In the genomic region with DNA sequence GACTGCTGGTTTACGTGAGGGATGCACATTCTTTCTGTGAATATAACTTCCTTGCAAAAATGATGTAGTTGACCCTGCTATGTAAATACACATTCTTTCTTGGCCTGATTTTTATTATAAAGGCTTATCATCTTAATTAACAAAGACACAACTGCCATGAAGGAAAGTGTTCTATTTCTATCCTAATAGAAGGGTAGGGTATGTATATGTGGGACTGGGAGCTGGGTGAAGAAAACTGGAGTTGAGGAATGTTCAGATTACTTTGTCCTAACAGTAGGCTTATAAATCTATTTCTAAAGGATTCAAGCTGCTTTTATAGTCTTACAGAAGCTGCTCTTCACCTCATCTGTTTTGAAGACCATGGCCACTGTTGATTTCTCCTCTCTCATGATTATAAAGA, we compare ENCODE assay signal across 25 cellular contexts.
"Had no signal": no experiment of that assay in that cellular context is flagged by ENCODE, and none has a peak within 500 bp of the region (broad histone marks: within the 10 kb centered on the region; RNA-seq: fewer than 3 reads in every experiment).

No MANE protein-coding gene starts in this region.

- H3K9ac ChIP-seq: neural progenitor cell, parathyroid adenoma had no signal

- H3K36me3 ChIP-seq: neural progenitor cell, ovary, right lobe of liver, sigmoid colon, stomach, thoracic aorta, thyroid gland, tibial nerve, upper lobe of left lung, vagina had no signal

- H3K27ac ChIP-seq: neural progenitor cell, ovary, parathyroid adenoma, psoas muscle, right lobe of liver, sigmoid colon, stomach, thoracic aorta, thyroid gland, tibial nerve, upper lobe of left lung, vagina had no signal

- H3K4me3 ChIP-seq: neural progenitor cell, ovary, psoas muscle, right lobe of liver, sigmoid colon, stomach, thoracic aorta, thyroid gland, tibial nerve, upper lobe of left lung, vagina had no signal

- H3K27me3 ChIP-seq: neural progenitor cell, ovary, right lobe of liver, sigmoid colon, stomach, thyroid gland, tibial nerve, upper lobe of left lung, vagina had no signal

- DNase-seq: natural killer cell; occipital lobe; ovary; posterior cingulate gyrus; psoas muscle; right cardiac atrium; right lobe of liver; sigmoid colon; small intestine; stimulated activated CD4-positive, alpha-beta T cell treated with anti-CD3 and anti-CD28 coated beads, Interleukin-15, amount 100 ng/mL, for 24 hours; stimulated activated CD4-positive, alpha-beta T cell treated with anti-CD3 and anti-CD28 coated beads, Interleukin-2, amount 100 ng/mL, for 24 hours; stimulated activated CD4-positive, alpha-beta T cell treated with anti-CD3 and anti-CD28 coated beads, Interleukin-2, amount 100 ng/mL, for 48 hours; stimulated activated CD4-positive, alpha-beta T cell treated with anti-CD3 and anti-CD28 coated beads, Interleukin-4, amount 100 ng/mL, for 24 hours; stimulated activated naive B cell treated with anti-CD40 and anti-IgM and Interleukin-4, amounts not matched to agents 10 μg/mL and 1 μg/mL and 100 μg/mL, for 72 hours; stimulated activated naive CD4-positive, alpha-beta T cell treated with Interleukin-2 at 50 U/mL for 16 hours; stomach; thyroid gland; trophoblast cell; upper lobe of left lung had no signal

- H3K4me2 ChIP-seq: neural progenitor cell had no signal

- H2AFZ ChIP-seq: neural progenitor cell, parathyroid adenoma had no signal

- H3K4me1 ChIP-seq: neural progenitor cell, parathyroid adenoma, psoas muscle, right lobe of liver, sigmoid colon, stomach, thyroid gland, tibial nerve, upper lobe of left lung, vagina had no signal

- H3K9me3 ChIP-seq: ovary, psoas muscle, right lobe of liver, sigmoid colon, stomach, thoracic aorta, thyroid gland, tibial nerve, upper lobe of left lung, vagina had no signal

- ATAC-seq: natural killer cell; psoas muscle; right cardiac atrium; right lobe of liver; stimulated activated effector memory CD8-positive, alpha-beta T cell treated with anti-CD3 and anti-CD28 coated beads, Interleukin-12 subunit alpha, Interleukin-12 subunit beta, amount 100 ng/mL, for 72 hours; stimulated activated naive B cell treated with anti-CD40 and anti-IgM and Interleukin-4, amounts not matched to agents 10 μg/mL and 1 μg/mL and 100 μg/mL, for 72 hours had no signal

- H3K79me2 ChIP-seq: parathyroid adenoma had no signal
